In genomic region chr11:93729129-93729616, GRCh38 we compare ENCODE assay signal across 2 cellular contexts.
TF ChIP-seq lines count a peak whose summit lies in the region.

No MANE protein-coding gene starts in this region.

TF ChIP-seq in GM12891, 5 proteins besides CTCF, POLR2A, EP300 and RAD21:
- no peak for TF ChIP-seq SPI1 (IDR thresholded peaks at IDR 0.05; ENCODE audit: low read depth, low read length)
- TF ChIP-seq POLR2AphosphoS5 (IDR thresholded peaks at IDR 0.05; ENCODE audit: low read depth, low read length) = peak; percentile 80
- TF ChIP-seq POU2F2 (IDR thresholded peaks at IDR 0.05; ENCODE audit: low read depth, low read length) = peak; percentile 55; the same call in 1 of the 2 replicates

TF ChIP-seq in HepG2, 621 proteins besides CTCF, POLR2A, EP300 and RAD21:
- TF ChIP-seq ZC3H4 (CRISPR knock-in tag; IDR thresholded peaks at IDR 0.05; ENCODE audit: borderline replicate concordance) = peak; percentile 82; the same call in 1 of the 2 replicates
- no peak for TF ChIP-seq KAT8 (CRISPR knock-in tag; IDR thresholded peaks at IDR 0.05)
- peak; percentile 52; the same call in 1 of the 2 replicates for TF ChIP-seq KDM2A (CRISPR knock-in tag; IDR thresholded peaks at IDR 0.05; ENCODE audit: borderline replicate concordance, low read depth)
- no peak for TF ChIP-seq ZSCAN30 (CRISPR knock-in tag; IDR thresholded peaks at IDR 0.05)
- no peak for TF ChIP-seq HDAC6 (IDR thresholded peaks at IDR 0.05; ENCODE audit: low read depth, low read length)
- peak; percentile 87; the same call in 1 of the 2 replicates for TF ChIP-seq MBD4 (IDR thresholded peaks at IDR 0.05; ENCODE audit: borderline replicate concordance, low read length)
- TF ChIP-seq POLR2AphosphoS5 (IDR thresholded peaks at IDR 0.05; ENCODE audit: low read depth, low read length) = peak; percentile 34
- TF ChIP-seq RBFOX2 (IDR thresholded peaks at IDR 0.05; ENCODE audit: low read depth, low read length) = peak; percentile 72
- 0 out of 2 replicates have a peak, but pooled peaks have one; percentile 32 for TF ChIP-seq ZNF280D (CRISPR knock-in tag; IDR thresholded peaks at IDR 0.05)
- peak; percentile 100 for TF ChIP-seq RBM22 (optimal IDR thresholded peaks at IDR 0.05; ENCODE audit: low read length)
- peak; percentile 9; the same call in 1 of the 2 replicates for TF ChIP-seq AFF4 (CRISPR knock-in tag; IDR thresholded peaks at IDR 0.05)
- TF ChIP-seq POLR2AphosphoS2 (IDR thresholded peaks at IDR 0.05; ENCODE audit: low read depth, low read length) = peak; percentile 91; the same call in 1 of the 2 replicates
- TF ChIP-seq SIN3A (IDR thresholded peaks at IDR 0.05; ENCODE audit: borderline replicate concordance, low read depth, low read length) = peak; percentile 57; the same call in 1 of the 2 replicates
- TF ChIP-seq NRL (CRISPR knock-in tag; IDR thresholded peaks at IDR 0.05; ENCODE audit: borderline replicate concordance) = no peak
- no peak for TF ChIP-seq PHF5A (CRISPR knock-in tag; IDR thresholded peaks at IDR 0.05; ENCODE audit: low read depth, unreplicated experiment)
- TF ChIP-seq, protein P1, sequence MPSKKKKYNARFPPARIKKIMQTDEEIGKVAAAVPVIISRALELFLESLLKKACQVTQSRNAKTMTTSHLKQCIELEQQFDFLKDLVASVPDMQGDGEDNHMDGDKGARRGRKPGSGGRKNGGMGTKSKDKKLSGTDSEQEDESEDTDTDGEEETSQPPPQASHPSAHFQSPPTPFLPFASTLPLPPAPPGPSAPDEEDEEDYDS (CRISPR knock-in tag; IDR thresholded peaks at IDR 0.05) = no peak
- no peak for TF ChIP-seq NPAS2 (CRISPR knock-in tag; IDR thresholded peaks at IDR 0.05; ENCODE audit: borderline replicate concordance)
- TF ChIP-seq ZNF781 (CRISPR knock-in tag; IDR thresholded peaks at IDR 0.05; ENCODE audit: borderline replicate concordance, not compliant biosample characterization) = peak; percentile 38
- no peak for TF ChIP-seq CC2D1A (CRISPR knock-in tag; IDR thresholded peaks at IDR 0.05)
- TF ChIP-seq ZBTB33 (CRISPR knock-in tag; IDR thresholded peaks at IDR 0.05) = peak; percentile 81
- TF ChIP-seq POLR2G (IDR thresholded peaks at IDR 0.05; ENCODE audit: low read depth, low read length) = peak; percentile 87
- TF ChIP-seq NFIC (IDR thresholded peaks at IDR 0.05; ENCODE audit: low read length) = peak; percentile 22; the same call in 1 of the 2 replicates
- peak; percentile 71 for TF ChIP-seq AGO2 (optimal IDR thresholded peaks at IDR 0.05; ENCODE audit: low read depth, low read length)
- TF ChIP-seq SP140L (CRISPR knock-in tag; IDR thresholded peaks at IDR 0.05; ENCODE audit: borderline replicate concordance) = no peak
- TF ChIP-seq SSRP1 (CRISPR knock-in tag; IDR thresholded peaks at IDR 0.05) = peak; percentile 20; the same call in 1 of the 2 replicates
- TF ChIP-seq, protein P2, sequence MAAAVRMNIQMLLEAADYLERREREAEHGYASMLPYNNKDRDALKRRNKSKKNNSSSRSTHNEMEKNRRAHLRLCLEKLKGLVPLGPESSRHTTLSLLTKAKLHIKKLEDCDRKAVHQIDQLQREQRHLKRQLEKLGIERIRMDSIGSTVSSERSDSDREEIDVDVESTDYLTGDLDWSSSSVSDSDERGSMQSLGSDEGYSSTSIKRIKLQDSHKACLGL (CRISPR knock-in tag; IDR thresholded peaks at IDR 0.05) = no peak
- no peak for TF ChIP-seq CCDC6 (CRISPR knock-in tag; IDR thresholded peaks at IDR 0.05)
- TF ChIP-seq U2AF2 (IDR thresholded peaks at IDR 0.05; ENCODE audit: low read depth, low read length) = 0 out of 2 replicates have a peak, but pooled peaks have one; percentile 11
- TF ChIP-seq PITX1 (CRISPR knock-in tag; IDR thresholded peaks at IDR 0.05) = 0 out of 2 replicates have a peak, but pooled peaks have one; percentile 31
- TF ChIP-seq NFIB (CRISPR knock-in tag; IDR thresholded peaks at IDR 0.05; ENCODE audit: borderline replicate concordance) = no peak
- no peak for TF ChIP-seq HMGXB4 (CRISPR knock-in tag; IDR thresholded peaks at IDR 0.05; ENCODE audit: borderline replicate concordance in 1 of 2, low read depth in 1 of 2)
